In the genomic region with DNA sequence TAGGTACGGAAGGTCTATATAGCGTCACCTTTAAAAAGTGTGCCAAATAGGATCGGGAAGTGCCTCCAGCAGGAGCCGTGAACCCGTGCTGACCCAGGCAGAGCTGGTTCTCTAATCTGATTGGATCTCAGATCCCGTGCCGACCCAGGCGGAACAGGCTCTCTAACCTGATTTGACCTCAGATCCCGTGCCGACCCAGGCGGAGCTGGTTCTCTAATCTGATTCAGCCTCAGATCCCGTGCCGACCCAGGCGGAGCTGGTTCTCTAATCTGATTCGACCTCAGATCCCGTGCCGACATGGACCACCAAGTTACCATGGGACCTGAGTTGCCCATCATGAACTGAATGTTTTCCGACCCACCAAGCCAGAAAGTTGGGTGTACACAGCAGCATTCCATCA, we compare ENCODE assay signal across 18 cellular contexts.
DNase-seq lines count a peak whose midpoint lies in the region; ATAC-seq and TF ChIP-seq lines count a peak whose summit lies in the region.
"Had no signal": no experiment of that assay in that cellular context is flagged by ENCODE, and none has a peak within 500 bp of the region (broad histone marks: within the 10 kb centered on the region; RNA-seq: fewer than 3 reads in every experiment).

No MANE protein-coding gene starts in this region.

- no peaks in the 10 kb centered on the region for H3K79me2 ChIP-seq in mammary epithelial cell (ENCODE audit: insufficient read depth, low read length)

- dilution Hi-C loops in mammary epithelial cell (cut with HindIII; ENCODE audit: low sequenced_read_pairs) = no loop called here

- H3K9me3 ChIP-seq in mammary epithelial cell (replicated peaks; ENCODE audit: insufficient read depth, low read length) (peaks cover 47% of the 10 kb centered on the region), sigmoid colon (peaks cover 0 to 6% (median 0%) of the 10 kb centered on the region in 4 donors), tibial artery (peaks cover 0 to 13% (median 5%) of the 10 kb centered on the region in 3 donors), ovary (no peaks in the 10 kb centered on the region)

- no peak overlapping the region for H3K4me2 ChIP-seq in mammary epithelial cell (ENCODE audit: insufficient read depth, low read depth, low read length)
- H3K4me2 ChIP-seq: BLaER1, GM23338 had no signal

- no peak for ATAC-seq in activated T-helper 17 cell treated with anti-CD3 and anti-CD28 coated beads, Interleukin-2, amount 50 U/mL, for 72 hours (replicated peaks)
- ATAC-seq: GM23338, HCT116 had no signal

- in situ Hi-C loops in T47D (cut with HindIII; ENCODE audit: low pct_unique_long_range_greater_than_20kb, low sequenced_read_pairs) (no loop called here), mammary epithelial cell (cut with MboI; ENCODE audit: low sequenced_read_pairs in 2 of 2) (no loop called here)

- CTCF ChIA-PET in mammary epithelial cell (lab: Charles Lee; ENCODE audit: low non-redundant PET) = no interaction called here

- H3K27ac Mint-ChIP-seq in activated T-helper 17 cell treated with anti-CD3 and anti-CD28 coated beads, Interleukin-2, amount 50 U/mL, for 72 hours = no peak overlapping the region
- H3K27ac Mint-ChIP-seq: CD14-positive monocyte; CD4-positive, alpha-beta memory T cell; GM23338; HFFc6 had no signal

- H3K36me3 ChIP-seq in mammary epithelial cell (ENCODE audit: insufficient read depth, low read length) = no peaks in the 10 kb centered on the region
- no peaks in the 10 kb centered on the region for H3K36me3 ChIP-seq in sigmoid colon
- H3K36me3 ChIP-seq in tibial artery = no peaks in the 10 kb centered on the region
- no peaks in the 10 kb centered on the region for H3K36me3 ChIP-seq in ovary
- H3K36me3 ChIP-seq: BLaER1 had no signal

- no peak for TF ChIP-seq EP300 in sigmoid colon (IDR thresholded peaks at IDR 0.05)
- TF ChIP-seq EP300 in ovary (IDR thresholded peaks at IDR 0.05) = no peak

- no peak overlapping the region for H3K9ac ChIP-seq in mammary epithelial cell (ENCODE audit: insufficient read depth, low read length)
- H3K9ac ChIP-seq: BLaER1 had no signal

- peaks cover 11% of the 10 kb centered on the region for H3K9me3 Mint-ChIP-seq in activated T-helper 17 cell treated with anti-CD3 and anti-CD28 coated beads, Interleukin-2, amount 50 U/mL, for 72 hours

- no peaks in the 10 kb centered on the region for H3K4me1 Mint-ChIP-seq in activated T-helper 17 cell treated with anti-CD3 and anti-CD28 coated beads, Interleukin-2, amount 50 U/mL, for 72 hours
- H3K4me1 Mint-ChIP-seq: CD14-positive monocyte; CD4-positive, alpha-beta memory T cell; GM23338 had no signal

- H3K27ac ChIP-seq in mammary epithelial cell (ENCODE audit: insufficient read depth, low read depth, low read length) = no peak overlapping the region
- H3K27ac ChIP-seq in sigmoid colon = no peak overlapping the region
- no peak overlapping the region for H3K27ac ChIP-seq in tibial artery
- H3K27ac ChIP-seq in ovary = no peak overlapping the region
- H3K27ac ChIP-seq: BLaER1 had no signal

- H2AFZ ChIP-seq in mammary epithelial cell (ENCODE audit: low read depth, low read length) = no peak overlapping the region
- H2AFZ ChIP-seq: GM23338 had no signal

- no peak overlapping the region for H3K4me3 Mint-ChIP-seq in activated T-helper 17 cell treated with anti-CD3 and anti-CD28 coated beads, Interleukin-2, amount 50 U/mL, for 72 hours
- H3K4me3 Mint-ChIP-seq: CD14-positive monocyte; CD4-positive, alpha-beta memory T cell; GM23338; HFFc6 had no signal

- H3K4me3 ChIP-seq in mammary epithelial cell (replicated peaks in 1 of 3; ENCODE audit: insufficient read depth in 1 of 3, low read depth in 2 of 3, low read length in 3 of 3) (no peak overlapping the region), sigmoid colon (no peak overlapping the region), tibial artery (no peak overlapping the region), ovary (no peak overlapping the region)
- H3K4me3 ChIP-seq: BLaER1, GM23338 had no signal

- H3K4me1 ChIP-seq in mammary epithelial cell (ENCODE audit: insufficient read depth, low read length) = no peaks in the 10 kb centered on the region
- H3K4me1 ChIP-seq in sigmoid colon = no peaks in the 10 kb centered on the region
- H3K4me1 ChIP-seq in tibial artery = no peaks in the 10 kb centered on the region
- no peaks in the 10 kb centered on the region for H3K4me1 ChIP-seq in ovary (ENCODE audit: insufficient read depth)
- H3K4me1 ChIP-seq: BLaER1 had no signal

- H4K20me1 ChIP-seq in mammary epithelial cell (ENCODE audit: insufficient read depth, low read length) = no peaks in the 10 kb centered on the region
- H4K20me1 ChIP-seq: BLaER1 had no signal

- TF ChIP-seq POLR2A in sigmoid colon (IDR thresholded peaks at IDR 0.05) (no peak), erythroblast (IDR thresholded peaks at IDR 0.05; ENCODE audit: low read length) (no peak), ovary (IDR thresholded peaks at IDR 0.05) (no peak)

- intact Hi-C loops in mammary epithelial cell (cut with micrococcal nuclease) = no loop called here
- intact Hi-C loops in sigmoid colon (cut with DNase I) = no loop called here
- intact Hi-C loops in tibial artery (cut with DNase I; ENCODE audit: low total_unique reads) = no loop called here
- intact Hi-C loops in ovary (cut with DNase I) = no loop called here

- H3K27me3 ChIP-seq in mammary epithelial cell (ENCODE audit: insufficient read depth, low read length) = no peaks in the 10 kb centered on the region
- no peaks in the 10 kb centered on the region for H3K27me3 ChIP-seq in sigmoid colon
- H3K27me3 ChIP-seq in tibial artery = no peaks in the 10 kb centered on the region
- no peaks in the 10 kb centered on the region for H3K27me3 ChIP-seq in ovary
- H3K27me3 ChIP-seq: BLaER1 had no signal

- no peaks in the 10 kb centered on the region for H3K36me3 Mint-ChIP-seq in activated T-helper 17 cell treated with anti-CD3 and anti-CD28 coated beads, Interleukin-2, amount 50 U/mL, for 72 hours (ENCODE audit: low read depth)
- H3K36me3 Mint-ChIP-seq: CD14-positive monocyte; CD4-positive, alpha-beta memory T cell had no signal

- 74% methylated on average over 14 of the region's 18 CpGs for WGBS in mammary epithelial cell (ENCODE audit: low coverage, missing lambda C conversion rate)
- WGBS in sigmoid colon, 2 donors = 95 to 96% methylated on average over 18 of the region's 18 CpGs
- 91 to 95% (median 93%) methylated on average over 18 of the region's 18 CpGs for WGBS in ovary, 3 donors

- DNase-seq in T47D (ENCODE audit: low read depth in 1 of 2, low spot score in 1 of 2) = peak; percentile 59 to 72
- no peak for DNase-seq in mammary epithelial cell
- DNase-seq in mesenteric fat pad (ENCODE audit: low spot score) = peak; percentile 85
- DNase-seq in sigmoid colon = peak; percentile 55
- DNase-seq in tibial artery = peak; percentile 9 to 20
- no peak for DNase-seq in erythroblast (lab: John Stamatoyannopoulos, UW)
- DNase-seq in ovary = no peak
- DNase-seq: 8988T; Calu3; CD4-positive, alpha-beta memory T cell; DMS79 treated with DMSO at 0.1 percent for 48 hours; GF-D8; HFFc6 had no signal

- BruUV-seq in mammary epithelial cell (replicated peaks; lab: Mats Ljungman, UMichigan) = no TSS peak

- H3K27me3 Mint-ChIP-seq in activated T-helper 17 cell treated with anti-CD3 and anti-CD28 coated beads, Interleukin-2, amount 50 U/mL, for 72 hours = peaks cover 3% of the 10 kb centered on the region
- H3K27me3 Mint-ChIP-seq: CD4-positive, alpha-beta memory T cell had no signal

- no peak for TF ChIP-seq CTCF in mammary epithelial cell (conservative IDR thresholded peaks at IDR 0.05 in 1 of 2, IDR thresholded peaks at IDR 0.05 in 1 of 2; ENCODE audit: extremely low read depth in 1 of 2, insufficient read depth in 1 of 2, low read depth in 1 of 2, low read length in 2 of 2)
- no peak for TF ChIP-seq CTCF in sigmoid colon (IDR thresholded peaks at IDR 0.05)
- TF ChIP-seq CTCF in tibial artery (IDR thresholded peaks at IDR 0.05) = no peak
- no peak for TF ChIP-seq CTCF in ovary (IDR thresholded peaks at IDR 0.05)

Comparison
In these comparisons a context has a peak if more than half of its experiments do, and no peak if none do; other contexts are left out.
1. DNase-seq: peak in T47D (2 of 2), mesenteric fat pad (single experiment), sigmoid colon (single experiment) and tibial artery (2 of 2); none in mammary epithelial cell (single experiment), erythroblast (0 of 2) and ovary (0 of 5).